Comparison of ENCODE assay signal across 1 cellular context in the genomic region with DNA sequence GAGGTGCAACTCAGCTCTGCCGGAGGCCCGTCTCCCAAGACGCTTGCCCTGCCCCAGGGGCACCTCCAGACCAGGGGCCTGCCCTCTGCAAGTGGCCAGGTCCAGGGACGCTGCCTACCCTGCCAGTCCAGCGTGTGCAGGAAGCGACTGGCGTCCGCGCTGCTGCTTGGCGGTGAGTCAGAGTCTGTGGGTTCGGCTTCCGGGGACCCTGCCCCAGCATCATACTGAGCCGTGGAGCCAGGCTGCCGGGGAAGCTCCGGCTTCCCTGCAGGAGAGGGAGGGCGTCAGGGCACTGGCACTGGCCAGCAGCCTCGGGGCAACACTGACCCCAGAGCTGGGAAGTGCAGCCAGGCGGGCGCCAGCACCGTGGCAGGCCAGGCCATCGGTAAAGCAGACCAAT.
TF ChIP-seq lines count a peak whose summit lies in the region.

No MANE protein-coding gene starts in this region.

TF ChIP-seq in H1, 55 proteins besides CTCF, POLR2A, EP300 and RAD21:
- TF ChIP-seq SP1 (IDR thresholded peaks at IDR 0.05; ENCODE audit: low read depth, low read length) (no peak), SIX5 (IDR thresholded peaks at IDR 0.05; ENCODE audit: low read depth, low read length) (no peak), YY1 (IDR thresholded peaks at IDR 0.05; ENCODE audit: low read depth, low read length) (no peak), POLR2AphosphoS5 (IDR thresholded peaks at IDR 0.05; ENCODE audit: low read depth, low read length) (no peak), GABPA (IDR thresholded peaks at IDR 0.05; ENCODE audit: borderline replicate concordance, insufficient read depth, low read length) (no peak), KDM4A (IDR thresholded peaks at IDR 0.05; ENCODE audit: low read depth, low read length, severe bottlenecking) (no peak), NANOG (IDR thresholded peaks at IDR 0.05; ENCODE audit: insufficient read depth, low read depth, low read length, poor library complexity, severe bottlenecking) (no peak), JUND (IDR thresholded peaks at IDR 0.05; ENCODE audit: low read length) (no peak), BRCA1 (IDR thresholded peaks at IDR 0.05; ENCODE audit: low read depth, low read length) (no peak), CBX8 (IDR thresholded peaks at IDR 0.05; ENCODE audit: borderline replicate concordance, low read depth, low read length) (no peak), RFX5 (IDR thresholded peaks at IDR 0.05; ENCODE audit: borderline replicate concordance, low read depth, low read length) (no peak), SAP30 (IDR thresholded peaks at IDR 0.05; ENCODE audit: insufficient read depth, insufficient replicate concordance, low read length) (no peak), MAFK (IDR thresholded peaks at IDR 0.05; ENCODE audit: low read depth, low read length) (no peak), TCF12 (IDR thresholded peaks at IDR 0.05; ENCODE audit: low read depth, low read length) (no peak), KDM5A (IDR thresholded peaks at IDR 0.05; ENCODE audit: low read length) (no peak)
- TF ChIP-seq, protein P1, sequence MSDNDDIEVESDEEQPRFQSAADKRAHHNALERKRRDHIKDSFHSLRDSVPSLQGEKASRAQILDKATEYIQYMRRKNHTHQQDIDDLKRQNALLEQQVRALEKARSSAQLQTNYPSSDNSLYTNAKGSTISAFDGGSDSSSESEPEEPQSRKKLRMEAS (IDR thresholded peaks at IDR 0.05) = no peak
